28 cellular contexts compared by ENCODE assay signal in the genomic region with DNA sequence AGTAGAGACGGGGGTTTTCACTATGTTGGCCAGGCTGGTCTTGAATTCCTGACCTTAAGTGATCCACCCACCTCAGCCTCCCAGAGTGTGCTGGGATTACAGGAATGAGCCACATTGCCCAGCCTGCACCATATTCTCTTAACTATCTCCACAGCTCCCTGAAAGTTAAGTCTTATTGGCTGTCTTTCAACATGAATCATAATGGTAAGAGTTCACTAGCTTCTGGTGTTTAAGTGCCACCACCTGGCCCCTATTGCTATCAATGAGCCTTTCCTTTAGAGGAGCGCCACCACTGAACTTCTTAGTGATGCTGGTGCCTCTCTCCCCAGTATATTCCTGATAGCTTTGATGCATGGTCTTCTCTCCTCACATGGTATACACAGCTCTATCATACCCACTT. TPM values are rescaled to one million over a fixed set of nuclear protein-coding genes. Genes with fewer than 3 reads are reported as not detected.
A peak's percentile ranks its signal among the peaks of the same experiment; 100 is the strongest.
DNase-seq lines count a peak whose midpoint lies in the region; FAIRE-seq and TF ChIP-seq lines count a peak whose summit lies in the region.
"Had no signal": no experiment of that assay in that cellular context is flagged by ENCODE, and none has a peak within 500 bp of the region (broad histone marks: within the 10 kb centered on the region; RNA-seq: fewer than 3 reads in every experiment).

No MANE protein-coding gene starts in this region.

- FAIRE-seq in bronchial epithelial cell (lab: Jason Lieb, UNC): no peak
- FAIRE-seq: G401.6, K562, kidney had no signal

- H3K36me3 ChIP-seq in bronchial epithelial cell (ENCODE audit: control insufficient read depth, insufficient read depth, low read length): no peaks in the 10 kb centered on the region
- H3K36me3 ChIP-seq: HAP-1 had no signal

- H3K4me3 ChIP-seq in bronchial epithelial cell (ENCODE audit: low read depth, low read length) (no peak overlapping the region), foreskin fibroblast (ENCODE audit: low read depth in 1 of 2, low read length in 2 of 2) (no peak overlapping the region)
- H3K4me3 ChIP-seq: HAP-1, K562, PC-9 had no signal

- TF ChIP-seq CTCF in bronchial epithelial cell (IDR thresholded peaks at IDR 0.05; ENCODE audit: insufficient read depth, low read length, severe bottlenecking) (no peak), foreskin fibroblast (IDR thresholded peaks at IDR 0.05; ENCODE audit: low read depth, low read length) (no peak)

- DNase-seq in GM03348 (ENCODE audit: low spot score) (peak; percentile 30), LHCN-M2 (ENCODE audit: low read depth) (peak; percentile 19), bronchial epithelial cell (ENCODE audit: low read depth) (peak; percentile 31), foreskin fibroblast (peak; percentile 35 to 70), activated gamma-delta T cell (lab: John Stamatoyannopoulos, UW) (no peak), DMS114 treated with DMSO at 0.1 percent for 48 hours (lab: John Stamatoyannopoulos, UW; ENCODE audit: unreplicated experiment) (no peak)
- DNase-seq in activated naive CD4-positive, alpha-beta T cell (lab: John Stamatoyannopoulos, UW): no peak
- DNase-seq: activated B cell treated with CpG ODN at 0.5 μM for 24 hours; activated CD4-positive, alpha-beta T cell treated with anti-CD3 and anti-CD28 coated beads, Interleukin-2, amount 50 U/mL, for 1 hour; activated naive CD4-positive, alpha-beta T cell treated with anti-CD3 and anti-CD28 coated beads for 36 hours; activated T-cell treated with anti-CD3 and anti-CD28 coated beads, Interleukin-2, amount 50 U/mL, for 4 hours; amniotic stem cell; caudate nucleus; CD4-positive, CD25-positive, alpha-beta regulatory T cell; kidney; natural killer cell; NCI-H1417 treated with DMSO at 0.1 percent for 48 hours; NCI-H2107; NCI-H510A; occipital lobe; PC-9; SHP77; stimulated activated naive CD4-positive, alpha-beta T cell; SW 1271; T-helper 9 cell had no signal

- H3K27me3 ChIP-seq in bronchial epithelial cell (ENCODE audit: control insufficient read depth, insufficient read depth, low read length): no peaks in the 10 kb centered on the region

RNA-seq across cellular contexts. Expression of a gene that starts 15.7 kb away (rescaled TPM):
- total RNA-seq in LHCN-M2 (2014; rRNA removed): 22.5 and 23.9 TPM in 2 replicates
- 7.8 TPM for polyA plus RNA-seq in LHCN-M2 (2012)
- 44.2 and 44.8 TPM in 2 replicates for total RNA-seq in bronchial epithelial cell

Comparison
In these comparisons a context has a peak if more than half of its experiments do, and no peak if none do; other contexts are left out.
1. DNase-seq: peak in GM03348 (single experiment), LHCN-M2 (single experiment), bronchial epithelial cell (single experiment) and foreskin fibroblast (2 of 2); none in activated naive CD4-positive, alpha-beta T cell (0 of 4), activated gamma-delta T cell (single experiment) and DMS114 treated with DMSO at 0.1 percent for 48 hours (single experiment).